ENCODE assay signal across 8 cellular contexts in genomic region chr11:124761301-124762021, GRCh38. TPM values are rescaled to one million over a fixed set of nuclear protein-coding genes. Genes with fewer than 3 reads are reported as not detected.
DNase-seq lines count a peak whose midpoint lies in the region; ATAC-seq lines count a peak whose summit lies in the region.

No MANE protein-coding gene starts in this region.

- H3K4me1 Mint-ChIP-seq in memory B cell: peaks cover 37% of the 10 kb centered on the region

- DNase-seq in stimulated activated CD4-positive, alpha-beta T cell treated with anti-CD3 and anti-CD28 coated beads, Interleukin-15, amount 100 ng/mL, for 24 hours: peak; percentile 21
- DNase-seq in stimulated activated CD4-positive, alpha-beta T cell treated with anti-CD3 and anti-CD28 coated beads, Interleukin-1b, Interleukin-23, amount 100 ng/mL, for 48 hours: no peak
- no peak for DNase-seq in memory B cell (ENCODE audit: low spot score in 2 of 2)
- no peak for DNase-seq in NCI-H2227 (lab: John Stamatoyannopoulos, UW; ENCODE audit: unreplicated experiment)
- DNase-seq in middle frontal gyrus (ENCODE audit: extremely low spot score, low spot score): no peak

- H3K27ac Mint-ChIP-seq in memory B cell: peak overlapping the region; percentile 69

- H3K27me3 Mint-ChIP-seq in memory B cell: peaks cover 14% of the 10 kb centered on the region

- H3K36me3 Mint-ChIP-seq in memory B cell: no peaks in the 10 kb centered on the region

- no peak for ATAC-seq in memory B cell (ENCODE audit: low read depth)
- ATAC-seq in HG02623 (IDR thresholded peaks at IDR 0.05; ENCODE audit: unreplicated experiment): no peak
- no peak for ATAC-seq in HG03460 (IDR thresholded peaks at IDR 0.05; ENCODE audit: unreplicated experiment)

- H3K4me3 Mint-ChIP-seq in memory B cell: peak overlapping the region; percentile 70

- H3K27ac ChIP-seq in adipose tissue (ENCODE audit: low read depth, low read length): peak overlapping the region; percentile 29

- 10 to 26% (median 14%) methylated on average over 19 to 21 of the region's 21 CpGs for WGBS in adipose tissue, 3 donors

- no peaks in the 10 kb centered on the region for H3K9me3 Mint-ChIP-seq in memory B cell

RNA-seq across cellular contexts. Expression of gene ESAM, which starts 0.6 kb away (rescaled TPM):
- polyA plus RNA-seq in adipose tissue: 100 to 1,000 TPM in 1 of 3 donors, 10 to 100 TPM in 2; 17.6 to 116 (median 53.3) TPM

RNA-seq across cellular contexts. Expression of gene VSIG2, which starts 9.4 kb away (rescaled TPM):
- polyA plus RNA-seq in adipose tissue: 10 to 100 TPM in 1 of 3 donors, 1 to 10 TPM in 2; 1.2 to 36.1 (median 3.5) TPM

RNA-seq across cellular contexts. Expression of gene NRGN, which starts 21.7 kb away (rescaled TPM):
- polyA plus RNA-seq in adipose tissue: 10 to 100 TPM in 1 of 3 donors, 1 to 10 TPM in 2; 1.2 to 17.0 (median 5.3) TPM

RNA-seq across cellular contexts. Expression of gene MSANTD2, which starts 38.7 kb away (rescaled TPM):
- polyA plus RNA-seq in adipose tissue: 1 to 10 TPM; 4.8 to 6.1 (median 5.3) TPM
